Comparison of ENCODE assay signal across 28 cellular contexts in genomic region chr5:93039888-93040287, GRCh38.
"Had no signal": no experiment of that assay in that cellular context is flagged by ENCODE, and none has a peak within 500 bp of the region (broad histone marks: within the 10 kb centered on the region; RNA-seq: fewer than 3 reads in every experiment).

No MANE protein-coding gene starts in this region.

- H3K4me1 Mint-ChIP-seq: activated B cell treated with CpG ODN at 0.5 μM for 24 hours; activated CD4-positive, alpha-beta T cell treated with anti-CD3 and anti-CD28 coated beads, Interleukin-2, amount 10 ng/mL, durations not matched to agents 24 days and 14 days; activated CD8-positive, alpha-beta memory T cell treated with anti-CD3 and anti-CD28 coated beads, Interleukin-2, amount 10 ng/mL, durations not matched to agents 7 days and 5 days; T-cell had no signal

- H3K27ac Mint-ChIP-seq: activated B cell treated with CpG ODN at 0.5 μM for 24 hours; activated CD4-positive, alpha-beta T cell treated with anti-CD3 and anti-CD28 coated beads, Interleukin-2, amount 10 ng/mL, durations not matched to agents 24 days and 14 days; activated CD8-positive, alpha-beta memory T cell treated with anti-CD3 and anti-CD28 coated beads, Interleukin-2, amount 10 ng/mL, durations not matched to agents 7 days and 5 days; activated naive CD4-positive, alpha-beta T cell treated with anti-CD3 and anti-CD28 coated beads for 36 hours; activated naive CD8-positive, alpha-beta T cell; brain; T-cell had no signal

- H3K4me3 ChIP-seq: K562, SK-N-MC had no signal

- FAIRE-seq: K562, RCC 7860 had no signal

- DNase-seq: activated B cell treated with CpG ODN at 0.5 μM for 24 hours; activated CD4-positive, alpha-beta T cell treated with anti-CD3 and anti-CD28 coated beads for 1 hour; activated CD4-positive, alpha-beta T cell treated with anti-CD3 and anti-CD28 coated beads, Interleukin-2, amount 10 ng/mL, durations not matched to agents 24 days and 14 days; activated CD4-positive, alpha-beta T cell treated with anti-CD3 and anti-CD28 coated beads, Interleukin-2, amount 50 U/mL, for 48 hours; activated CD8-positive, alpha-beta memory T cell treated with anti-CD3 and anti-CD28 coated beads, Interleukin-2, amount 10 ng/mL, durations not matched to agents 7 days and 5 days; activated effector memory CD4-positive, alpha-beta T cell treated with anti-CD3 and anti-CD28 coated beads, Interleukin-2, amount 50 U/mL, for 16 hours; activated naive CD4-positive, alpha-beta T cell treated with anti-CD3 and anti-CD28 coated beads for 36 hours; activated T-cell treated with anti-CD3 and anti-CD28 coated beads, Interleukin-2, amount 50 U/mL, for 4 hours; amygdala; cerebellar nuclear complex; Karpas-422; NCI-H1048; NCI-H146; NCI-H187 treated with DMSO at 0.1 percent for 48 hours; NCI-H2081 treated with DMSO at 0.1 percent for 48 hours; NCI-H2171 treated with DMSO at 0.1 percent for 48 hours; NCI-H226; NCI-H526; NK-92 treated with Interleukin-12 subunit alpha and Interleukin-12 subunit beta, amount 100 ng/mL, for 24 hours; SHP77 treated with DMSO at 0.1 percent for 48 hours; T-cell; T-helper 2 cell; T1000 had no signal

- H3K4me3 Mint-ChIP-seq: activated B cell treated with CpG ODN at 0.5 μM for 24 hours; activated CD4-positive, alpha-beta T cell treated with anti-CD3 and anti-CD28 coated beads, Interleukin-2, amount 10 ng/mL, durations not matched to agents 24 days and 14 days; activated CD8-positive, alpha-beta memory T cell treated with anti-CD3 and anti-CD28 coated beads, Interleukin-2, amount 10 ng/mL, durations not matched to agents 7 days and 5 days; activated naive CD4-positive, alpha-beta T cell treated with anti-CD3 and anti-CD28 coated beads for 36 hours; activated naive CD8-positive, alpha-beta T cell; activated T-cell treated with anti-CD3 and anti-CD28 coated beads, Interleukin-2, amount 50 U/mL, for 4 hours; brain; T-cell had no signal

- H3K9me3 Mint-ChIP-seq: activated CD4-positive, alpha-beta T cell treated with anti-CD3 and anti-CD28 coated beads, Interleukin-2, amount 10 ng/mL, durations not matched to agents 24 days and 14 days; activated naive CD4-positive, alpha-beta T cell treated with anti-CD3 and anti-CD28 coated beads for 36 hours; activated T-cell treated with anti-CD3 and anti-CD28 coated beads, Interleukin-2, amount 50 U/mL, for 4 hours; brain had no signal

- ATAC-seq: activated CD8-positive, alpha-beta memory T cell treated with anti-CD3 and anti-CD28 coated beads, Interleukin-2, amount 10 ng/mL, durations not matched to agents 7 days and 5 days; activated T-cell treated with anti-CD3 and anti-CD28 coated beads, Interleukin-2, amount 50 U/mL, for 4 hours; K562; T-cell had no signal

- H3K36me3 Mint-ChIP-seq: activated CD8-positive, alpha-beta memory T cell treated with anti-CD3 and anti-CD28 coated beads, Interleukin-2, amount 10 ng/mL, durations not matched to agents 7 days and 5 days; activated naive CD8-positive, alpha-beta T cell; brain; T-cell had no signal

- H3K27me3 Mint-ChIP-seq: activated B cell treated with CpG ODN at 0.5 μM for 24 hours; activated CD4-positive, alpha-beta T cell treated with anti-CD3 and anti-CD28 coated beads, Interleukin-2, amount 10 ng/mL, durations not matched to agents 24 days and 14 days; activated CD8-positive, alpha-beta memory T cell treated with anti-CD3 and anti-CD28 coated beads, Interleukin-2, amount 10 ng/mL, durations not matched to agents 7 days and 5 days; activated naive CD8-positive, alpha-beta T cell; T-cell had no signal

- H3K27ac ChIP-seq: SK-N-MC had no signal
